Comparison of ENCODE assay signal across 7 cellular contexts in genomic region chr6:21808551-21809181, GRCh38.
DNase-seq lines count a peak whose midpoint lies in the region; ATAC-seq, FAIRE-seq and TF ChIP-seq lines count a peak whose summit lies in the region.

No MANE protein-coding gene starts in this region.

- intact Hi-C loops in mammary epithelial cell (cut with micrococcal nuclease): no loop called here
- intact Hi-C loops in lower lobe of right lung (cut with DNase I): no loop called here
- intact Hi-C loops in transverse colon (cut with DNase I; ENCODE audit: low total_unique reads): loop anchor here (10.0 kb wide), 1 partner anchor 214 kb away; the partner anchor contains the start of gene SOX4

- H3K4me2 ChIP-seq in mammary epithelial cell (ENCODE audit: insufficient read depth, low read depth, low read length): peak overlapping the region; percentile 9

- H3K4me3 ChIP-seq in mammary epithelial cell (replicated peaks in 1 of 3; ENCODE audit: insufficient read depth in 1 of 3, low read depth in 2 of 3, low read length in 3 of 3) (no peak overlapping the region), lower lobe of right lung (no peak overlapping the region), transverse colon (peak overlapping the region in 1 of 4 donors; percentile 22)

- TF ChIP-seq POLR2A in transverse colon (IDR thresholded peaks at IDR 0.05): no peak

- TF ChIP-seq CTCF in mammary epithelial cell (conservative IDR thresholded peaks at IDR 0.05 in 1 of 2, IDR thresholded peaks at IDR 0.05 in 1 of 2; ENCODE audit: extremely low read depth in 1 of 2, insufficient read depth in 1 of 2, low read depth in 1 of 2, low read length in 2 of 2) (no peak), lower lobe of right lung (IDR thresholded peaks at IDR 0.05) (no peak), transverse colon (IDR thresholded peaks at IDR 0.05) (no peak), GM20000 (IDR thresholded peaks at IDR 0.05; ENCODE audit: extremely low read depth, missing control alignments) (no peak)

- H3K79me2 ChIP-seq in mammary epithelial cell (ENCODE audit: insufficient read depth, low read length): no peaks in the 10 kb centered on the region

- no peak overlapping the region for H2AFZ ChIP-seq in mammary epithelial cell (ENCODE audit: low read depth, low read length)

- BruUV-seq in mammary epithelial cell (replicated peaks; lab: Mats Ljungman, UMichigan): no TSS peak

- H3K27me3 ChIP-seq in mammary epithelial cell (ENCODE audit: insufficient read depth, low read length) (no peaks in the 10 kb centered on the region), lower lobe of right lung (ENCODE audit: low read depth) (no peaks in the 10 kb centered on the region), transverse colon (no peaks in the 10 kb centered on the region)

- H3K9me3 ChIP-seq in mammary epithelial cell (replicated peaks; ENCODE audit: insufficient read depth, low read length) (no peaks in the 10 kb centered on the region), lower lobe of right lung (no peaks in the 10 kb centered on the region), transverse colon (no peaks in the 10 kb centered on the region)

- H3K4me1 ChIP-seq in mammary epithelial cell (ENCODE audit: insufficient read depth, low read length): peaks cover 4% of the 10 kb centered on the region
- H3K4me1 ChIP-seq in lower lobe of right lung: peaks cover 13% of the 10 kb centered on the region
- peaks cover 6 to 29% (median 13%) of the 10 kb centered on the region in 4 donors for H3K4me1 ChIP-seq in transverse colon

- 80% methylated on average over 12 of the region's 14 CpGs for WGBS in mammary epithelial cell (ENCODE audit: low coverage, missing lambda C conversion rate)
- 46% methylated on average over 14 of the region's 14 CpGs; no CpG with 5 or more reads in 1 of the 2 donors for WGBS in transverse colon (ENCODE audit: low coverage in 1 of 2), 2 donors

- H3K27ac ChIP-seq in mammary epithelial cell (ENCODE audit: insufficient read depth, low read depth, low read length) (no peak overlapping the region), lower lobe of right lung (peak overlapping the region; percentile 56), transverse colon (peak overlapping the region; percentile 55 to 69 (median 64))

- in situ Hi-C loops in mammary epithelial cell (cut with MboI; ENCODE audit: low sequenced_read_pairs in 2 of 2): no loop called here
- in situ Hi-C loops in transverse colon (cut with MboI; ENCODE audit: low pct_ligation_motif_present in 1 of 4, low pct_unique_long_range_greater_than_20kb in 1 of 4, low sequenced_read_pairs in 3 of 4): no loop called here

- TF ChIP-seq EP300 in transverse colon (IDR thresholded peaks at IDR 0.05; ENCODE audit: low read depth): peak; percentile 24

- no peak for FAIRE-seq in RCC 7860 (lab: Jason Lieb, UNC)

- ATAC-seq in lower lobe of right lung: peak; percentile 46 to 49

- no peak overlapping the region for H3K9ac ChIP-seq in mammary epithelial cell (ENCODE audit: insufficient read depth, low read length)

- CTCF ChIA-PET in mammary epithelial cell (lab: Charles Lee; ENCODE audit: low non-redundant PET): no interaction called here

- DNase-seq in NCI-H187 (lab: John Stamatoyannopoulos, UW) (peak; percentile 29 to 44), mammary epithelial cell (peak; percentile 27), lower lobe of right lung (no peak), transverse colon (peak; percentile 49), GM20000 (ENCODE audit: low spot score) (no peak), RCC 7860 (ENCODE audit: low spot score) (no peak)
- DNase-seq in stimulated activated CD4-positive, alpha-beta T cell treated with anti-CD3 and anti-CD28 coated beads, Interleukin-4, amount 100 ng/mL, for 1 hour: no peak

- no peaks in the 10 kb centered on the region for H3K36me3 ChIP-seq in mammary epithelial cell (ENCODE audit: insufficient read depth, low read length)
- H3K36me3 ChIP-seq in lower lobe of right lung: no peaks in the 10 kb centered on the region
- H3K36me3 ChIP-seq in transverse colon: no peaks in the 10 kb centered on the region

- dilution Hi-C loops in mammary epithelial cell (cut with HindIII; ENCODE audit: low sequenced_read_pairs): no loop called here

- H4K20me1 ChIP-seq in mammary epithelial cell (ENCODE audit: insufficient read depth, low read length): no peaks in the 10 kb centered on the region

Comparison
In these comparisons a context has a peak if more than half of its experiments do, and no peak if none do; other contexts are left out.
1. DNase-seq: peak in NCI-H187 (2 of 2), mammary epithelial cell (single experiment) and transverse colon (single experiment); none in lower lobe of right lung (single experiment), GM20000 (single experiment), RCC 7860 (single experiment) and stimulated activated CD4-positive, alpha-beta T cell treated with anti-CD3 and anti-CD28 coated beads, Interleukin-4, amount 100 ng/mL, for 1 hour (single experiment).